ENCODE assay signal across 1 cellular context in genomic region chr18:3604626-3605408, GRCh38.
TF ChIP-seq lines count a peak whose summit lies in the region.

No MANE protein-coding gene starts in this region.

TF ChIP-seq in liver, 16 proteins besides CTCF, POLR2A, EP300 and RAD21 (continued from another document):
- TF ChIP-seq REST (IDR thresholded peaks at IDR 0.05) (peak; percentile 52), SP1 (IDR thresholded peaks at IDR 0.05) (peak; percentile 47), MAX (IDR thresholded peaks at IDR 0.05) (no peak), RXRA (IDR thresholded peaks at IDR 0.05) (peak in 1 of 2 donors; percentile 59), NR2F2 (IDR thresholded peaks at IDR 0.05) (no peak), HNF4G (IDR thresholded peaks at IDR 0.05) (no peak), HNF4A (conservative IDR thresholded peaks at IDR 0.05) (peak; percentile 22 to 38), FOXA1 (IDR thresholded peaks at IDR 0.05) (no peak)
TF ChIP-seq in liver: peak in this region for 9.
